In genomic region chr2:46865181-46865970, GRCh38 we compare ENCODE assay signal across 14 cellular contexts.
"Had no signal": no experiment of that assay in that cellular context is flagged by ENCODE, and none has a peak within 500 bp of the region (broad histone marks: within the 10 kb centered on the region; RNA-seq: fewer than 3 reads in every experiment).

No MANE protein-coding gene starts in this region.

- H3K27me3 ChIP-seq: foreskin keratinocyte, suprapubic skin had no signal

- ATAC-seq: foreskin keratinocyte; left cardiac atrium; naive thymus-derived CD8-positive, alpha-beta T cell had no signal

- H3K27ac ChIP-seq: foreskin keratinocyte had no signal

- H3K9me3 ChIP-seq: suprapubic skin had no signal

- H3K4me3 ChIP-seq: skin epidermis, suprapubic skin had no signal

- DNase-seq: activated CD4-positive, alpha-beta T cell treated with anti-CD3 and anti-CD28 coated beads, Interleukin-2, amount 10 ng/mL, durations not matched to agents 7 days and 5 days; activated CD4-positive, CD25-positive, alpha-beta regulatory T cell; activated CD8-positive, alpha-beta memory T cell treated with anti-CD3 and anti-CD28 coated beads, Interleukin-2, amount 50 U/mL, for 48 hours; activated naive CD8-positive, alpha-beta T cell treated with anti-CD3 and anti-CD28 coated beads for 36 hours; effector CD8-positive, alpha-beta T cell; foreskin keratinocyte; head of caudate nucleus; left cardiac atrium; naive thymus-derived CD8-positive, alpha-beta T cell; occipital lobe; SW 1271 had no signal

- H3K36me3 ChIP-seq: suprapubic skin had no signal

- FAIRE-seq: endothelial cell of umbilical vein had no signal
